In the genomic region with DNA sequence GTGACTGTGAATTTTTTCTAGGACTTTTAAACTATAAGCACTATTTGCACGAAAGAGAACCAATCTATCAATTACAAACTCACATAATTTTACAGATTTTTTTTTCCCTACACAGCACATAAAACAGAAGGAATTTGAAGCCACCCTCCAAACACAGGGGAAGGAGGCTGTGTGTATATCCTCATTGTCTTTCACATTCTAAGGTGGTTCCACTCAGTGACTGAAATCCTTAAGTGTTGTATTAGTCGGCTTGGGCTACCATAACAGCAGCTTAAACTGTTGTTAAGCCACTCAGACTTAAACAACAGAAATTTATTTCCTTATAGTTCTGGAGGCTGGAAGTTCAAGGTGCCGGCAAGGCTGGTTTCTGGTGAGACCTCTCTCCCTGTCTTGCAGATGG, we compare ENCODE assay signal across 10 cellular contexts. TPM values are rescaled to one million over a fixed set of nuclear protein-coding genes. Genes with fewer than 3 reads are reported as not detected.
DNase-seq lines count a peak whose midpoint lies in the region; ATAC-seq and TF ChIP-seq lines count a peak whose summit lies in the region.
"Not testable (repeated sequence)": the region's sequence is repeated elsewhere in the genome, so short reads cannot be mapped to it uniquely, and the experiment has no call there.
"Had no signal": no experiment of that assay in that cellular context is flagged by ENCODE, and none has a peak within 500 bp of the region (broad histone marks: within the 10 kb centered on the region; RNA-seq: fewer than 3 reads in every experiment).

No MANE protein-coding gene starts in this region.

- H3K4me1 Mint-ChIP-seq in activated CD4-positive, alpha-beta T cell treated with anti-CD3 and anti-CD28 coated beads for 36 hours: peaks cover 18% of the 10 kb centered on the region
- peaks cover 30% of the 10 kb centered on the region for H3K4me1 Mint-ChIP-seq in activated T-cell treated with anti-CD3 and anti-CD28 coated beads, Interleukin-2, amount 50 U/mL, for 72 hours (ENCODE audit: low read depth)
- peaks cover 17% of the 10 kb centered on the region for H3K4me1 Mint-ChIP-seq in dendritic cell treated with granulocyte-macrophage colony-stimulating factor and Interleukin-4, amounts not matched to agents 40 ng/mL and 50 ng/mL, for 4 days (ENCODE audit: low read depth)

- H3K36me3 Mint-ChIP-seq in activated CD4-positive, alpha-beta T cell treated with anti-CD3 and anti-CD28 coated beads for 36 hours (ENCODE audit: low read depth): peaks cover 10% of the 10 kb centered on the region
- not testable (repeated sequence) for H3K36me3 Mint-ChIP-seq in activated T-cell treated with anti-CD3 and anti-CD28 coated beads, Interleukin-2, amount 50 U/mL, for 72 hours (ENCODE audit: insufficient read depth in 2 of 2)
- peaks cover 23% of the 10 kb centered on the region for H3K36me3 Mint-ChIP-seq in dendritic cell treated with granulocyte-macrophage colony-stimulating factor and Interleukin-4, amounts not matched to agents 40 ng/mL and 50 ng/mL, for 4 days (ENCODE audit: low read depth)

- peak overlapping the region; percentile 55 for H3K9ac ChIP-seq in GM23248

- H3K9me3 Mint-ChIP-seq in activated CD4-positive, alpha-beta T cell treated with anti-CD3 and anti-CD28 coated beads for 36 hours (ENCODE audit: low read depth); activated T-cell treated with anti-CD3 and anti-CD28 coated beads, Interleukin-2, amount 50 U/mL, for 72 hours; dendritic cell treated with granulocyte-macrophage colony-stimulating factor and Interleukin-4, amounts not matched to agents 40 ng/mL and 50 ng/mL, for 4 days: not testable (repeated sequence)

- H3K79me2 ChIP-seq in ACC112 (ENCODE audit: control insufficient read depth, insufficient read depth, low read length, unreplicated experiment) (peaks cover 11% of the 10 kb centered on the region), GM23248 (ENCODE audit: insufficient read depth) (peaks cover 76% of the 10 kb centered on the region)

- CTCF ChIA-PET in Panc1 (lab: Charles Lee); activated CD4-positive, alpha-beta T cell treated with anti-CD3 and anti-CD28 coated beads for 36 hours (lab: Charles Lee): not testable (repeated sequence)

- H3K36me3 ChIP-seq in ACC112 (ENCODE audit: insufficient read depth, low read length); GM23248 (ENCODE audit: low read depth); Panc1 (ENCODE audit: control insufficient read depth, insufficient read depth, low read length); suprapubic skin: not testable (repeated sequence)
- peaks cover 12% of the 10 kb centered on the region for H3K36me3 ChIP-seq in neutrophil

- H3K9me3 ChIP-seq in GM23248 (ENCODE audit: low read depth); Panc1 (ENCODE audit: control insufficient read depth, insufficient read depth, low read depth, low read length); neutrophil; suprapubic skin: not testable (repeated sequence)

- in situ Hi-C loops in GM23248 (cut with MboI); Panc1 (cut with HindIII; ENCODE audit: low pct_unique_long_range_greater_than_20kb, low sequenced_read_pairs): not testable (repeated sequence)

- 94 to 99% methylated on average over 3 of the region's 3 CpGs for WGBS in GM23248 (ENCODE audit: low coverage in 1 of 2, low lambda C conversion rate in 2 of 2, missing lambda C conversion rate in 2 of 2), 2 experiments
- 85% methylated on average over 3 of the region's 3 CpGs for WGBS in suprapubic skin

- intact Hi-C loops in Panc1 (cut with micrococcal nuclease; ENCODE audit: unreplicated experiment); activated CD4-positive, alpha-beta T cell treated with anti-CD3 and anti-CD28 coated beads for 36 hours (cut with DNase I, micrococcal nuclease); dendritic cell treated with granulocyte-macrophage colony-stimulating factor and Interleukin-4, amounts not matched to agents 40 ng/mL and 50 ng/mL, for 4 days (cut with micrococcal nuclease): not testable (repeated sequence)

- H2AFZ ChIP-seq in ACC112 (ENCODE audit: low read length, unreplicated experiment); GM23248: not testable (repeated sequence)

- H3K4me3 ChIP-seq in ACC112 (ENCODE audit: low read depth, low read length): peak overlapping the region; percentile 32; the same call in 1 of the 2 replicates
- 0 out of 2 replicates have a peak overlapping the region, but pooled peaks have one; percentile 1 for H3K4me3 ChIP-seq in GM23248
- H3K4me3 ChIP-seq in Panc1 (ENCODE audit: low read depth in 2 of 2, low read length in 2 of 2); neutrophil (ENCODE audit: low read depth in 1 of 2, low read length in 1 of 2); suprapubic skin: not testable (repeated sequence)

- H3K4me1 ChIP-seq in ACC112 (ENCODE audit: control insufficient read depth, insufficient read depth, low read length, unreplicated experiment); Panc1 (ENCODE audit: control insufficient read depth, insufficient read depth, low read length); suprapubic skin: not testable (repeated sequence)
- H3K4me1 ChIP-seq in GM23248 (ENCODE audit: insufficient read depth): peaks cover 32% of the 10 kb centered on the region
- H3K4me1 ChIP-seq in neutrophil (ENCODE audit: control insufficient read depth in 1 of 2, insufficient read depth in 1 of 2, low read depth in 1 of 2, low read length in 1 of 2): peaks cover 0 to 12% of the 10 kb centered on the region in 2 experiments

- not testable (repeated sequence) for H3K27me3 Mint-ChIP-seq in activated CD4-positive, alpha-beta T cell treated with anti-CD3 and anti-CD28 coated beads for 36 hours; activated T-cell treated with anti-CD3 and anti-CD28 coated beads, Interleukin-2, amount 50 U/mL, for 72 hours (ENCODE audit: low read depth); dendritic cell treated with granulocyte-macrophage colony-stimulating factor and Interleukin-4, amounts not matched to agents 40 ng/mL and 50 ng/mL, for 4 days

- peak overlapping the region; percentile 19 for H3K27ac Mint-ChIP-seq in activated CD4-positive, alpha-beta T cell treated with anti-CD3 and anti-CD28 coated beads for 36 hours
- H3K27ac Mint-ChIP-seq in activated T-cell treated with anti-CD3 and anti-CD28 coated beads, Interleukin-2, amount 50 U/mL, for 72 hours: peak overlapping the region; percentile 57
- peak overlapping the region; percentile 37 for H3K27ac Mint-ChIP-seq in dendritic cell treated with granulocyte-macrophage colony-stimulating factor and Interleukin-4, amounts not matched to agents 40 ng/mL and 50 ng/mL, for 4 days

- TF ChIP-seq CTCF in Panc1 (IDR thresholded peaks at IDR 0.05); neutrophil (IDR thresholded peaks at IDR 0.05); suprapubic skin (IDR thresholded peaks at IDR 0.05): not testable (repeated sequence)

- peak overlapping the region; percentile 26 for H3K4me2 ChIP-seq in GM23248 (ENCODE audit: unreplicated experiment)

- peak overlapping the region; percentile 88 for H3K27ac ChIP-seq in ACC112 (ENCODE audit: low read depth, low read length)
- peak overlapping the region; percentile 55 for H3K27ac ChIP-seq in GM23248
- H3K27ac ChIP-seq in Panc1 (ENCODE audit: low read length): not testable (repeated sequence)
- peak overlapping the region; percentile 50 for H3K27ac ChIP-seq in neutrophil
- H3K27ac ChIP-seq in suprapubic skin: peak overlapping the region; percentile 10

- TF ChIP-seq POLR2A in suprapubic skin (IDR thresholded peaks at IDR 0.05): not testable (repeated sequence)

- H3F3A ChIP-seq in GM23248 (ENCODE audit: insufficient read depth): peaks cover 23% of the 10 kb centered on the region

- not testable (repeated sequence) for H4K20me1 ChIP-seq in GM23248 (ENCODE audit: insufficient read depth)

- POLR2A ChIA-PET in Panc1 (lab: Charles Lee): not testable (repeated sequence)
- POLR2A ChIA-PET in activated CD4-positive, alpha-beta T cell treated with anti-CD3 and anti-CD28 coated beads for 36 hours (lab: Charles Lee): interaction anchor here (1.5 kb wide), 1 partner anchor 20 kb away, joined by 3 read pairs; no protein-coding TSS in a partner anchor

- not testable (repeated sequence) for H3K4me3 Mint-ChIP-seq in activated CD4-positive, alpha-beta T cell treated with anti-CD3 and anti-CD28 coated beads for 36 hours; dendritic cell treated with granulocyte-macrophage colony-stimulating factor and Interleukin-4, amounts not matched to agents 40 ng/mL and 50 ng/mL, for 4 days
- peak overlapping the region in 1 of 2 donors; percentile 52 for H3K4me3 Mint-ChIP-seq in activated T-cell treated with anti-CD3 and anti-CD28 coated beads, Interleukin-2, amount 50 U/mL, for 72 hours

- not testable (repeated sequence) for H3K9me2 ChIP-seq in GM23248 (ENCODE audit: insufficient read depth)

- DNase-seq in GM23248; Panc1 (ENCODE audit: low read depth, low spot score); activated CD4-positive, alpha-beta T cell treated with anti-CD3 and anti-CD28 coated beads for 36 hours; activated T-cell treated with anti-CD3 and anti-CD28 coated beads, Interleukin-2, amount 50 U/mL, for 72 hours; suprapubic skin (ENCODE audit: low spot score in 2 of 2): not testable (repeated sequence)

- ATAC-seq in Panc1: peak; percentile 65; the same call in 1 of the 2 replicates
- not testable (repeated sequence) for ATAC-seq in activated CD4-positive, alpha-beta T cell treated with anti-CD3 and anti-CD28 coated beads for 36 hours
- peak in 1 of 2 donors; percentile 41 for ATAC-seq in activated T-cell treated with anti-CD3 and anti-CD28 coated beads, Interleukin-2, amount 50 U/mL, for 72 hours (replicated peaks in 1 of 2)

- not testable (repeated sequence) for BruUV-seq in Panc1 (replicated peaks; lab: Mats Ljungman, UMichigan)

- not testable (repeated sequence) for TF ChIP-seq EP300 in suprapubic skin (IDR thresholded peaks at IDR 0.05)

- not testable (repeated sequence) for H3K27me3 ChIP-seq in ACC112 (ENCODE audit: insufficient read depth, low read length); GM23248 (replicated peaks; ENCODE audit: insufficient read depth); Panc1 (ENCODE audit: control insufficient read depth, insufficient read depth, low read length); neutrophil; suprapubic skin

RNA-seq across cellular contexts. Expression of a gene that starts 12.0 kb away (rescaled TPM):
- 0.25 TPM in 1 of 2 replicates, not detected in the other for total RNA-seq in GM23248 (2014; rRNA removed; shearing (Covaris generic))
- polyA plus RNA-seq in GM23248 (2016; fragmentation: Nextera tagmentation; extraction: Ambion mirVana): 0.32 and 0.33 TPM in 2 replicates
- total RNA-seq in Panc1 (2021; ENCODE audit: unreplicated experiment) (not detected), suprapubic skin (not detected)
- 0.34 TPM for polyA plus RNA-seq in Panc1 (2012; ENCODE audit: insufficient read length)
- not detected for total RNA-seq in activated CD4-positive, alpha-beta T cell treated with anti-CD3 and anti-CD28 coated beads for 36 hours
- total RNA-seq in activated T-cell treated with anti-CD3 and anti-CD28 coated beads, Interleukin-2, amount 50 U/mL, for 72 hours: under 1 TPM in 1 of 2 donors, not detected in 1; 0.12 TPM
- total RNA-seq: CD8-positive, alpha-beta memory T cell had no signal
- polyA plus RNA-seq: AG04450 had no signal

RNA-seq across cellular contexts. Expression of a gene that starts 13.1 kb away (rescaled TPM):
- total RNA-seq in GM23248 (2014; rRNA removed; shearing (Covaris generic)): 138 and 139 TPM in 2 replicates
- 86.8 and 113 TPM in 2 replicates for polyA plus RNA-seq in GM23248 (2016; fragmentation: Nextera tagmentation; extraction: Ambion mirVana)
- total RNA-seq in Panc1 (2021; ENCODE audit: unreplicated experiment): 104 TPM
- 30.5 TPM for polyA plus RNA-seq in Panc1 (2012; ENCODE audit: insufficient read length)
- 100 to 1,000 TPM in 1 of 2 experiments, 10 to 100 TPM in 1; 86.8 to 120 TPM for total RNA-seq in activated CD4-positive, alpha-beta T cell treated with anti-CD3 and anti-CD28 coated beads for 36 hours
- total RNA-seq in activated T-cell treated with anti-CD3 and anti-CD28 coated beads, Interleukin-2, amount 50 U/mL, for 72 hours: 100 to 1,000 TPM; 181 to 271 TPM
- 100 to 1,000 TPM in 3 of 4 donors, 10 to 100 TPM in 1; 78.9 to 304 (median 120) TPM for total RNA-seq in suprapubic skin

RNA-seq across cellular contexts. Expression of a gene that starts 28.0 kb away (rescaled TPM):
- total RNA-seq in GM23248 (2014; rRNA removed; shearing (Covaris generic)): 31.7 and 50.3 TPM in 2 replicates
- 39.9 and 40.5 TPM in 2 replicates for polyA plus RNA-seq in GM23248 (2016; fragmentation: Nextera tagmentation; extraction: Ambion mirVana)
- 28.9 TPM for total RNA-seq in Panc1 (2021; ENCODE audit: unreplicated experiment)
- 34.5 TPM for polyA plus RNA-seq in Panc1 (2012; ENCODE audit: insufficient read length)
- total RNA-seq in activated CD4-positive, alpha-beta T cell treated with anti-CD3 and anti-CD28 coated beads for 36 hours: 10 to 100 TPM; 39.0 to 42.4 TPM
- 10 to 100 TPM; 64.8 to 78.0 TPM for total RNA-seq in activated T-cell treated with anti-CD3 and anti-CD28 coated beads, Interleukin-2, amount 50 U/mL, for 72 hours
- 10 to 100 TPM; 37.2 to 57.9 (median 46.2) TPM for total RNA-seq in suprapubic skin
